In genomic region chr7:142808802-142809583, GRCh38 we compare ENCODE assay signal across 9 cellular contexts. TPM values are rescaled to one million over a fixed set of nuclear protein-coding genes. Genes with fewer than 3 reads are reported as not detected.
DNase-seq lines count a peak whose midpoint lies in the region; ATAC-seq, FAIRE-seq and TF ChIP-seq lines count a peak whose summit lies in the region.
"Had no signal": no experiment of that assay in that cellular context is flagged by ENCODE, and none has a peak within 500 bp of the region (broad histone marks: within the 10 kb centered on the region; RNA-seq: fewer than 3 reads in every experiment).

No MANE protein-coding gene starts in this region.

- TF ChIP-seq CTCF in HCT116 (IDR thresholded peaks at IDR 0.05 in 2 of 3, conservative IDR thresholded peaks at IDR 0.05 in 1 of 3; ENCODE audit: borderline replicate concordance in 1 of 3, insufficient read depth in 1 of 3, low read depth in 2 of 3, low read length in 2 of 3): no peak
- TF ChIP-seq CTCF in OCI-LY1 (IDR thresholded peaks at IDR 0.05; ENCODE audit: low read length): no peak

- POLR2A ChIA-PET in HCT116 (lab: Charles Lee): no interaction called here

- H3K4me3 ChIP-seq in HCT116 (replicated peaks in 1 of 2; ENCODE audit: low read depth in 1 of 2, low read length in 2 of 2): no peak overlapping the region
- peak overlapping the region; percentile 25 for H3K4me3 ChIP-seq in OCI-LY1 (ENCODE audit: low read depth, low read length, poor library complexity, severe bottlenecking)

- peak; percentile 74 for TF ChIP-seq POLR2A in GM12892 (IDR thresholded peaks at IDR 0.05; ENCODE audit: low read depth, low read length)
- no peak for TF ChIP-seq POLR2A in HCT116 (IDR thresholded peaks at IDR 0.05; ENCODE audit: borderline replicate concordance, extremely low read depth, insufficient read depth, insufficient read length)

- intact Hi-C loops in HCT116 (cut with micrococcal nuclease): no loop called here

- no TSS peak for BruUV-seq in HCT116 (replicated peaks; lab: Mats Ljungman, UMichigan)

- H3K4me2 ChIP-seq in HCT116 (ENCODE audit: low read length) (peak overlapping the region; percentile 16), OCI-LY1 (ENCODE audit: low read length) (peak overlapping the region; percentile 52)

- H3K36me3 ChIP-seq in HCT116 (ENCODE audit: control insufficient read depth in 1 of 2, insufficient read depth in 2 of 2, low read length in 2 of 2) (no peaks in the 10 kb centered on the region), OCI-LY1 (ENCODE audit: insufficient read depth, low read length) (no peaks in the 10 kb centered on the region)

- peaks cover 13% of the 10 kb centered on the region for H3K36me3 Mint-ChIP-seq in natural killer cell treated with Interleukin-12 subunit alpha and Interleukin-12 subunit beta and Interleukin-15 and Interleukin-18, amount 100 ng/mL, for 72 hours

- H3K9me2 ChIP-seq in HCT116 (ENCODE audit: insufficient read depth) (no peaks in the 10 kb centered on the region), OCI-LY1 (ENCODE audit: low read depth, low read length) (no peaks in the 10 kb centered on the region)

- RAD21 ChIA-PET in HCT116 (lab: Charles Lee; ENCODE audit: low non-redundant PET in 1 of 2, low total read pairs in 2 of 2, uncharacterized antibody in 2 of 2, unreplicated experiment in 2 of 2): interaction anchor here in 1 of 2 experiments (0.9 kb wide), 1 partner anchor 176 kb away, joined by 3 read pairs; no protein-coding TSS in a partner anchor

- ATAC-seq in HCT116: no peak
- peak; percentile 90 to 92 for ATAC-seq in natural killer cell treated with Interleukin-12 subunit alpha and Interleukin-12 subunit beta and Interleukin-15 and Interleukin-18, amount 100 ng/mL, for 72 hours

- no peaks in the 10 kb centered on the region for H4K20me1 ChIP-seq in HCT116 (ENCODE audit: insufficient read depth)
- H4K20me1 ChIP-seq in OCI-LY1 (ENCODE audit: insufficient read depth, low read length): no peaks in the 10 kb centered on the region

- 0 out of 2 replicates have a peak, but pooled peaks cover 6% of the 10 kb centered on the region for H3F3A ChIP-seq in OCI-LY1 (ENCODE audit: insufficient read depth, low read length)

- FAIRE-seq in GM12892 (lab: Jason Lieb, UNC): peak; percentile 99
- FAIRE-seq: islet of Langerhans had no signal

- peaks cover 4% of the 10 kb centered on the region for H3K9me3 Mint-ChIP-seq in natural killer cell treated with Interleukin-12 subunit alpha and Interleukin-12 subunit beta and Interleukin-15 and Interleukin-18, amount 100 ng/mL, for 72 hours

- H3K4me1 ChIP-seq in HCT116 (ENCODE audit: control insufficient read depth in 1 of 2, insufficient read depth in 2 of 2, low read length in 2 of 2) (peaks cover 0 to 24% of the 10 kb centered on the region in 2 experiments; a peak in 3 of 4 replicates), OCI-LY1 (ENCODE audit: insufficient read depth, low read length, severe bottlenecking) (peaks cover 84% of the 10 kb centered on the region)

- H3K27ac ChIP-seq in HCT116 (ENCODE audit: low read depth, low read length) (no peak overlapping the region), OCI-LY1 (ENCODE audit: low read depth, low read length, poor library complexity, severe bottlenecking) (peak overlapping the region; percentile 99)

- DNase-seq in GM12892 (ENCODE audit: insufficient read length) (peak; percentile 41), HCT116 (ENCODE audit: low read depth, low spot score) (no peak), AG08395 (ENCODE audit: low spot score) (no peak), NOMO-1 (lab: John Stamatoyannopoulos, UW; ENCODE audit: unreplicated experiment in 2 of 2) (no peak), DMS53 (lab: John Stamatoyannopoulos, UW) (no peak)
- peak; percentile 98 for DNase-seq in activated effector memory CD4-positive, alpha-beta T cell treated with anti-CD3 and anti-CD28 coated beads, Interleukin-2, amount 50 U/mL, for 16 hours
- peak; percentile 95 for DNase-seq in natural killer cell treated with Interleukin-12 subunit alpha and Interleukin-12 subunit beta and Interleukin-15 and Interleukin-18, amount 100 ng/mL, for 72 hours (ENCODE audit: low spot score)

- no peak for TF ChIP-seq RAD21 in HCT116 (IDR thresholded peaks at IDR 0.05; ENCODE audit: low read depth)

- peaks cover 23% of the 10 kb centered on the region; the same call in 1 of the 2 replicates for H3K27me3 ChIP-seq in HCT116 (ENCODE audit: insufficient read depth, low read length)
- no peaks in the 10 kb centered on the region for H3K27me3 ChIP-seq in OCI-LY1 (ENCODE audit: insufficient read depth, low read length)

- no peaks in the 10 kb centered on the region for H3K79me2 ChIP-seq in HCT116 (ENCODE audit: insufficient read depth, low read length)
- no peaks in the 10 kb centered on the region for H3K79me2 ChIP-seq in OCI-LY1 (ENCODE audit: insufficient read depth, low read length)

- CTCF ChIA-PET in HCT116 (lab: Charles Lee): interaction anchor here (1.2 to 5.5 kb wide), 4 partner anchors 8 to 274 kb away, joined by 4 to 62 read pairs (median 22); no protein-coding TSS in a partner anchor

- H3K9me3 ChIP-seq in HCT116 (ENCODE audit: control insufficient read depth in 1 of 2, insufficient read depth in 1 of 2, low read depth in 1 of 2, low read length in 2 of 2) (no peaks in the 10 kb centered on the region), OCI-LY1 (ENCODE audit: low read length) (no peaks in the 10 kb centered on the region)

- H3K9ac ChIP-seq in HCT116 (ENCODE audit: low read length) (no peak overlapping the region), OCI-LY1 (ENCODE audit: low read length) (peak overlapping the region; percentile 66)

- H3K4me3 Mint-ChIP-seq in natural killer cell treated with Interleukin-12 subunit alpha and Interleukin-12 subunit beta and Interleukin-15 and Interleukin-18, amount 100 ng/mL, for 72 hours: peak overlapping the region; percentile 86

- no peak overlapping the region for H2AFZ ChIP-seq in HCT116 (ENCODE audit: low read depth, low read length, poor library complexity, severe bottlenecking)
- no peak overlapping the region for H2AFZ ChIP-seq in OCI-LY1 (ENCODE audit: low read length)

- no peaks in the 10 kb centered on the region for H3K27me3 Mint-ChIP-seq in natural killer cell treated with Interleukin-12 subunit alpha and Interleukin-12 subunit beta and Interleukin-15 and Interleukin-18, amount 100 ng/mL, for 72 hours

- H3K4me1 Mint-ChIP-seq in natural killer cell treated with Interleukin-12 subunit alpha and Interleukin-12 subunit beta and Interleukin-15 and Interleukin-18, amount 100 ng/mL, for 72 hours (ENCODE audit: low read depth in 2 of 2): peaks cover 70 to 75% of the 10 kb centered on the region in 2 donors

- H3K27ac Mint-ChIP-seq in natural killer cell treated with Interleukin-12 subunit alpha and Interleukin-12 subunit beta and Interleukin-15 and Interleukin-18, amount 100 ng/mL, for 72 hours: peak overlapping the region; percentile 94 to 97

TF ChIP-seq in HCT116, 20 proteins besides CTCF, POLR2A, EP300 and RAD21:
- no peak for TF ChIP-seq POLR2AphosphoS5 (IDR thresholded peaks at IDR 0.05; ENCODE audit: low read depth, low read length)
- 0 out of 2 replicates have a peak, but pooled peaks have one; percentile 5 for TF ChIP-seq JUND (IDR thresholded peaks at IDR 0.05)

RNA-seq across cellular contexts. Expression of gene PRSS2, which starts 38.2 kb away (rescaled TPM):
- 0.91 TPM for polyA plus RNA-seq in GM12892 (2012; ENCODE audit: missing spikeins)
- total RNA-seq in HCT116 (2021; ENCODE audit: unreplicated experiment): 36.8 TPM
- polyA plus RNA-seq in HCT116 (2012): not detected in 2 replicates
- under 1 TPM in 1 of 2 donors, not detected in 1; 0.76 TPM for total RNA-seq in natural killer cell treated with Interleukin-12 subunit alpha and Interleukin-12 subunit beta and Interleukin-15 and Interleukin-18, amount 100 ng/mL, for 72 hours

RNA-seq across cellular contexts. Expression of gene EPHB6, which starts 45.9 kb away (rescaled TPM):
- polyA plus RNA-seq in GM12892 (2012; ENCODE audit: missing spikeins): 0.30 TPM
- total RNA-seq in HCT116 (2021; ENCODE audit: unreplicated experiment): 12.6 TPM
- polyA plus RNA-seq in HCT116 (2012): 9.2 and 9.3 TPM in 2 replicates
- 1 to 10 TPM in 1 of 2 donors, under 1 TPM in 1; 0.64 to 1.8 TPM for total RNA-seq in natural killer cell treated with Interleukin-12 subunit alpha and Interleukin-12 subunit beta and Interleukin-15 and Interleukin-18, amount 100 ng/mL, for 72 hours

RNA-seq across cellular contexts. Expression of gene PRSS1, which starts 59.7 kb away (rescaled TPM):
- polyA plus RNA-seq in GM12892 (2012; ENCODE audit: missing spikeins): not detected
- 14.6 TPM for total RNA-seq in HCT116 (2021; ENCODE audit: unreplicated experiment)
- 0.12 and 0.80 TPM in 2 replicates for polyA plus RNA-seq in HCT116 (2012)
- not detected for total RNA-seq in natural killer cell treated with Interleukin-12 subunit alpha and Interleukin-12 subunit beta and Interleukin-15 and Interleukin-18, amount 100 ng/mL, for 72 hours

Comparison
In these comparisons a context has a peak if more than half of its experiments do, and no peak if none do; other contexts are left out.
1. DNase-seq: peak in GM12892 (single experiment), activated effector memory CD4-positive, alpha-beta T cell treated with anti-CD3 and anti-CD28 coated beads, Interleukin-2, amount 50 U/mL, for 16 hours (single experiment) and natural killer cell treated with Interleukin-12 subunit alpha and Interleukin-12 subunit beta and Interleukin-15 and Interleukin-18, amount 100 ng/mL, for 72 hours (single experiment); none in HCT116 (single experiment), AG08395 (single experiment), NOMO-1 (0 of 2) and DMS53 (single experiment).
2. RNA of gene PRSS2, which starts 38.2 kb away (total RNA-seq): 36.8 TPM in HCT116 (single experiment); 0.76 TPM in natural killer cell treated with Interleukin-12 subunit alpha and Interleukin-12 subunit beta and Interleukin-15 and Interleukin-18, amount 100 ng/mL, for 72 hours; every median in the first group is over 10 times any median in the second.
3. RNA of gene PRSS1, which starts 59.7 kb away (total RNA-seq): 14.6 TPM in HCT116 (single experiment); not detected in natural killer cell treated with Interleukin-12 subunit alpha and Interleukin-12 subunit beta and Interleukin-15 and Interleukin-18, amount 100 ng/mL, for 72 hours; every median in the first group is over 10 times any median in the second.